7 cellular contexts compared by ENCODE assay signal in the genomic region with DNA sequence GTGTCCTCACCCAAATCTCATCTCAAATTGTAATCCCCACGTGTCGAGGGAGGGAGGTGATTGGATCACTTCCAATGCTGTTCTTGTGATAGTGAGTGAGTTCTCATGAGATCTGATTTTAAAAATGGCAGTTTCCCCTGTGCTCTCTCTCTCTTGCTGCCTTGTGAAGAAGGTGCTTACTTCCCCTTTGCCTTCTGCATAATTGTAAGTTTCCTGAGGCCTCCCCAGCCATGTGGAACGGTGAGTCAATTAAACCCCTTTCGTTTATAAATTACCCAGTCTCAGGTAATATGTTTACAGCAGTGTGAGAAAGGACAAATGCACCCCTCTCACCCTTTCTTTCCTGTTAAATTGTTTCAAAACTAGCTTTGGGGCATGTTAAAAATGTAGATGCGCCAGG. TPM values are rescaled to one million over a fixed set of nuclear protein-coding genes. Genes with fewer than 3 reads are reported as not detected.
A peak's percentile ranks its signal among the peaks of the same experiment; 100 is the strongest.
DNase-seq lines count a peak whose midpoint lies in the region; ATAC-seq, FAIRE-seq and TF ChIP-seq lines count a peak whose summit lies in the region.
"Not testable (repeated sequence)": the region's sequence is repeated elsewhere in the genome, so short reads cannot be mapped to it uniquely, and the experiment has no call there.

No MANE protein-coding gene starts in this region.

- not testable (repeated sequence) for H3K4me3 ChIP-seq in endothelial cell of umbilical vein (replicated peaks in 1 of 3; ENCODE audit: insufficient read depth in 1 of 3, low read depth in 1 of 3, low read length in 3 of 3)

- H3K9ac ChIP-seq in endothelial cell of umbilical vein (replicated peaks; ENCODE audit: extremely low read depth, insufficient read depth, low read length): not testable (repeated sequence)

- peak; percentile 37 for FAIRE-seq in endothelial cell of umbilical vein (lab: Jason Lieb, UNC)

- not testable (repeated sequence) for H3K27me3 ChIP-seq in endothelial cell of umbilical vein (ENCODE audit: control insufficient read depth in 2 of 2, insufficient read depth in 2 of 2, low read length in 2 of 2)

- not testable (repeated sequence) for TF ChIP-seq POLR2A in endothelial cell of umbilical vein (IDR thresholded peaks at IDR 0.05; ENCODE audit: low read depth, low read length)

- H3K9me3 ChIP-seq in endothelial cell of umbilical vein (replicated peaks; ENCODE audit: control insufficient read depth, insufficient read depth, low read length): not testable (repeated sequence)

- H3K4me2 ChIP-seq in endothelial cell of umbilical vein (ENCODE audit: insufficient read depth, low read length): not testable (repeated sequence)

- ATAC-seq in GM18502 (IDR thresholded peaks at IDR 0.05; ENCODE audit: poor library complexity, unreplicated experiment) (peak; percentile 80), GM18858 (IDR thresholded peaks at IDR 0.05; ENCODE audit: unreplicated experiment) (peak; percentile 79), GM18909 (IDR thresholded peaks at IDR 0.05; ENCODE audit: poor library complexity, unreplicated experiment) (peak; percentile 53), GM21360 (IDR thresholded peaks at IDR 0.05; ENCODE audit: unreplicated experiment) (peak; percentile 62), HG02981 (IDR thresholded peaks at IDR 0.05; ENCODE audit: unreplicated experiment) (peak; percentile 47), HG03469 (IDR thresholded peaks at IDR 0.05; ENCODE audit: unreplicated experiment) (peak; percentile 74)

- H3K4me1 ChIP-seq in endothelial cell of umbilical vein (ENCODE audit: control insufficient read depth, extremely low read depth, insufficient read depth, low read length): not testable (repeated sequence)

- H3K9me1 ChIP-seq in endothelial cell of umbilical vein (replicated peaks; ENCODE audit: control insufficient read depth, extremely low read depth, insufficient read depth, low read length): not testable (repeated sequence)

- not testable (repeated sequence) for H4K20me1 ChIP-seq in endothelial cell of umbilical vein (replicated peaks; ENCODE audit: control insufficient read depth, extremely low read depth, insufficient read depth, low read length)

- TF ChIP-seq CTCF in endothelial cell of umbilical vein (IDR thresholded peaks at IDR 0.05; ENCODE audit: extremely low read depth in 1 of 2, insufficient read depth in 1 of 2, low read depth in 1 of 2, low read length in 2 of 2): not testable (repeated sequence)

- dilution Hi-C loops in endothelial cell of umbilical vein (cut with MboI; ENCODE audit: extremely low pct_ligation_motif_present, low sequenced_read_pairs): not testable (repeated sequence)

- POLR2A ChIA-PET in endothelial cell of umbilical vein (lab: Charles Lee): not testable (repeated sequence)

- H3K79me2 ChIP-seq in endothelial cell of umbilical vein (ENCODE audit: control insufficient read depth, insufficient read depth, low read length): not testable (repeated sequence)

- not testable (repeated sequence) for H2AFZ ChIP-seq in endothelial cell of umbilical vein (ENCODE audit: low read depth, low read length)

- not testable (repeated sequence) for BruUV-seq in endothelial cell of umbilical vein (replicated peaks; lab: Mats Ljungman, UMichigan)

- not testable (repeated sequence) for H3K27ac ChIP-seq in endothelial cell of umbilical vein (ENCODE audit: insufficient read depth, low read depth, low read length)

- intact Hi-C loops in endothelial cell of umbilical vein (cut with micrococcal nuclease): not testable (repeated sequence)

- H3K36me3 ChIP-seq in endothelial cell of umbilical vein (ENCODE audit: control insufficient read depth in 2 of 2, extremely low read depth in 1 of 2, insufficient read depth in 2 of 2, low read length in 2 of 2): not testable (repeated sequence)

- not testable (repeated sequence) for DNase-seq in endothelial cell of umbilical vein (ENCODE audit: low read depth, low spot score)

- CTCF ChIA-PET in endothelial cell of umbilical vein (lab: Charles Lee): not testable (repeated sequence)

RNA-seq across cellular contexts. Expression of a gene that starts 59.2 kb away (rescaled TPM):
- 7.1 and 9.1 TPM in 2 replicates for total RNA-seq in endothelial cell of umbilical vein
- 1.2 and 1.5 TPM in 2 replicates for polyA plus RNA-seq in endothelial cell of umbilical vein
- polyA plus RNA-seq in endothelial cell of umbilical vein (2011; cell fraction: cytosol; rRNA removed): 0.44 and 0.95 TPM in 2 replicates
- 3.1 and 5.2 TPM in 2 replicates for polyA plus RNA-seq in endothelial cell of umbilical vein (2011; cell fraction: nucleus; rRNA removed)
- polyA plus RNA-seq in endothelial cell of umbilical vein (2012): 1.8 and 3.9 TPM in 2 replicates
- 1.8 and 5.4 TPM in 2 replicates for polyA minus RNA-seq in endothelial cell of umbilical vein
- 2.6 TPM for polyA minus RNA-seq in endothelial cell of umbilical vein (2011; cell fraction: cytosol; rRNA and poly(A)+ RNA removed)
- 4.1 and 6.4 TPM in 2 replicates for polyA minus RNA-seq in endothelial cell of umbilical vein (2011; cell fraction: nucleus; rRNA and poly(A)+ RNA removed)
